ENCODE assay signal across 9 cellular contexts in genomic region chr6:27238010-27238983, GRCh38. TPM values are rescaled to one million over a fixed set of nuclear protein-coding genes. Genes with fewer than 3 reads are reported as not detected.
DNase-seq lines count a peak whose midpoint lies in the region; ATAC-seq, FAIRE-seq and TF ChIP-seq lines count a peak whose summit lies in the region.
"Had no signal": no experiment of that assay in that cellular context is flagged by ENCODE, and none has a peak within 500 bp of the region (broad histone marks: within the 10 kb centered on the region; RNA-seq: fewer than 3 reads in every experiment).

No MANE protein-coding gene starts in this region.

- no peaks in the 10 kb centered on the region for H3K36me3 ChIP-seq in A673 (ENCODE audit: insufficient read depth, low read length, poor library complexity, severe bottlenecking)
- no peaks in the 10 kb centered on the region for H3K36me3 ChIP-seq in psoas muscle (ENCODE audit: insufficient read depth in 1 of 2, low read depth in 1 of 2)
- H3K36me3 ChIP-seq in adrenal gland (replicated peaks in 1 of 2): no peaks in the 10 kb centered on the region

- H3K4me1 ChIP-seq in A673 (ENCODE audit: insufficient read depth, low read length, poor library complexity, severe bottlenecking) (no peaks in the 10 kb centered on the region), psoas muscle (no peaks in the 10 kb centered on the region), adrenal gland (replicated peaks in 1 of 2) (no peaks in the 10 kb centered on the region)

- intact Hi-C loops in A673 (cut with micrococcal nuclease; ENCODE audit: unreplicated experiment) (no loop called here), psoas muscle (cut with DNase I) (no loop called here), adrenal gland (cut with DNase I) (no loop called here)

- 2 to 3% (median 3%) methylated on average over 41 of the region's 41 CpGs for WGBS in psoas muscle, 3 donors
- WGBS in adrenal gland, 4 donors: 4 to 7% (median 5%) methylated on average over 38 to 41 of the region's 41 CpGs

- H3K4me3 ChIP-seq in A673 (ENCODE audit: low read depth, low read length, poor library complexity, severe bottlenecking) (peak overlapping the region; percentile 26), psoas muscle (no peak overlapping the region), adrenal gland (no peak overlapping the region)
- H3K4me3 ChIP-seq: lung had no signal

- H3K4me1 Mint-ChIP-seq in activated naive CD8-positive, alpha-beta T cell (ENCODE audit: low read depth): peaks cover 21% of the 10 kb centered on the region

- H3K36me3 Mint-ChIP-seq in activated naive CD8-positive, alpha-beta T cell: peaks cover under 1% of the 10 kb centered on the region

- H3K27me3 Mint-ChIP-seq in activated naive CD8-positive, alpha-beta T cell: peaks cover 62% of the 10 kb centered on the region

- H3K27ac Mint-ChIP-seq in activated naive CD8-positive, alpha-beta T cell: peak overlapping the region; percentile 80

- TF ChIP-seq CTCF in A673 (conservative IDR thresholded peaks at IDR 0.05; ENCODE audit: low read depth, low read length): no peak
- TF ChIP-seq CTCF in psoas muscle (IDR thresholded peaks at IDR 0.05): no peak
- no peak for TF ChIP-seq CTCF in adrenal gland (IDR thresholded peaks at IDR 0.05)

- no peaks in the 10 kb centered on the region for H3K27me3 ChIP-seq in A673 (replicated peaks; ENCODE audit: insufficient read depth, low read depth, low read length, poor library complexity)
- peaks cover 7 to 93% (median 24%) of the 10 kb centered on the region in 3 donors for H3K27me3 ChIP-seq in psoas muscle (ENCODE audit: insufficient read depth in 3 of 3, low read length in 2 of 3)
- H3K27me3 ChIP-seq in adrenal gland: peaks cover 68% of the 10 kb centered on the region

- H3K4me3 Mint-ChIP-seq in activated naive CD8-positive, alpha-beta T cell: peak overlapping the region; percentile 60

- ATAC-seq in psoas muscle: no peak

- no peaks in the 10 kb centered on the region for H3K9me3 ChIP-seq in A673 (ENCODE audit: low read depth, low read length, poor library complexity, severe bottlenecking)
- no peaks in the 10 kb centered on the region for H3K9me3 ChIP-seq in psoas muscle
- no peaks in the 10 kb centered on the region for H3K9me3 ChIP-seq in adrenal gland (replicated peaks in 1 of 3)

- DNase-seq in A673 (ENCODE audit: low spot score): no peak
- DNase-seq in GM19239 (ENCODE audit: insufficient read length, low spot score): no peak
- peak; percentile 19 for DNase-seq in iPS-NIHi11 (ENCODE audit: low spot score)
- DNase-seq in psoas muscle: no peak
- no peak for DNase-seq in cerebellar nuclear complex (lab: John Stamatoyannopoulos, UW)
- DNase-seq in activated effector memory CD4-positive, alpha-beta T cell treated with Interleukin-2 at 50 U/mL for 16 hours: no peak
- no peak for DNase-seq in adrenal gland

- H3K27ac ChIP-seq in A673 (ENCODE audit: low read depth, low read length, poor library complexity, severe bottlenecking): no peak overlapping the region
- H3K27ac ChIP-seq in psoas muscle: no peak overlapping the region
- no peak overlapping the region for H3K27ac ChIP-seq in adrenal gland

- FAIRE-seq in GM19239 (lab: Jason Lieb, UNC): peak; percentile 37

- POLR2A ChIA-PET in A673 (lab: Charles Lee; ENCODE audit: low non-redundant PET): no interaction called here

- TF ChIP-seq POLR2A in adrenal gland (IDR thresholded peaks at IDR 0.05): no peak

- peaks cover 6% of the 10 kb centered on the region for H3K9me3 Mint-ChIP-seq in activated naive CD8-positive, alpha-beta T cell (ENCODE audit: low read depth)

- CTCF ChIA-PET in A673 (lab: Charles Lee): no interaction called here

- no TSS peak for BruUV-seq in A673 (replicated peaks; lab: Mats Ljungman, UMichigan)

RNA-seq across cellular contexts. Expression of gene PRSS16, which starts 9.2 kb away (rescaled TPM):
- 0.64 and 0.85 TPM in 2 replicates for total RNA-seq in A673 (2021)
- not detected for total RNA-seq in psoas muscle
- polyA plus RNA-seq in psoas muscle: under 1 TPM in 1 of 3 donors, not detected in 2; 0.08 TPM
- total RNA-seq in adrenal gland: 1 to 10 TPM in 4 of 8 donors, under 1 TPM in 2, not detected in 2; 0.63 to 3.5 (median 2.3) TPM
- 1 to 10 TPM in 2 of 3 donors, under 1 TPM in 1; 0.80 to 1.3 (median 1.1) TPM for polyA plus RNA-seq in adrenal gland
